ENCODE assay signal across 8 cellular contexts in the genomic region with DNA sequence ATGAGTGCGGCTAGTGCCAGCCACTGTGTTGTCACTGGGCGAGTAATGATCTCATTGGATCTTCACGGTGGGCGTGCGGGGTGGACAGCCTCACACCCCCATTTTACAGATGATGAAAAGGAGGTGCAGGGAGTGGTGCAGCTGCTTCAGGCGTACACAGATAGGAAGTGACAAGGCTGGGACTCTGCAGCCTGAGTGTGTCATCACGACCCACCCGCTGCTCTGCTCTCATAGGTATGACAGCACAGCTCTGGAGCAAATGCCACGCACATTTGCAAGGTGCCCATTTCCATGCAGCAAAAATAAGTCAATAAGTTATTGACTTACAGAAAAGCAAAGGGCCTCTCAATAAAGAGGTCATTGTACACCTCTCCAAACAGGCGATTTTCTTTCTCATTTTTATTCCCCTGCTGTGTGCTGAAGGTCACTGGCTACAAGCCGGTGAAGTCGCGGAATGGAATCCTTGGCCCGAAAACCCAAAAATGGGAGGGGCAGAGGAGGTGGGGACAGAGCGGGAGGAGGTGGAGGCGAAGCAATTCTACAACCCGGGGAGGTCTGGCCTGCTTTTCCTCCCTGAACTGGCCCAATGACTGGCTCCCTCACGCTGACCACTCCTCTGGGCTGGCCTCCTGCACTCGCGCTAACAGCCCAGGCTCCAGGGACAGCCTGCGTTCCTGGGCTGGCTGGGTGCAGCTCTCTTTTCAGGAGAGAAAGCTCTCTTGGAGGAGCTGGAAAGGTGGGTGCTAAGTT. TPM values are rescaled to one million over a fixed set of nuclear protein-coding genes. Genes with fewer than 3 reads are reported as not detected.
DNase-seq lines count a peak whose midpoint lies in the region; ATAC-seq and TF ChIP-seq lines count a peak whose summit lies in the region.

Gene SOD3, plus strand, starts transcription at position 658 of the 750 bp plus-strand sequence. CDS start 3,949 bp downstream, outside the sequence.

- DNase-seq in DMS53 (lab: John Stamatoyannopoulos, UW) (peak; percentile 59), adipocyte (ENCODE audit: low read depth) (peak; percentile 87), left ventricle myocardium inferior (peak; percentile 84), posterior vena cava (ENCODE audit: low spot score) (peak; percentile 94), GM19240 (ENCODE audit: insufficient read length, low spot score) (no peak), NCI-H446 treated with DMSO at 0.1 percent for 48 hours (lab: John Stamatoyannopoulos, UW) (no peak)

- ATAC-seq in HG02678 (IDR thresholded peaks at IDR 0.05; ENCODE audit: unreplicated experiment) = no peak
- no peak for ATAC-seq in GM21423 (IDR thresholded peaks at IDR 0.05; ENCODE audit: unreplicated experiment)

- intact Hi-C loops in left ventricle myocardium inferior (cut with micrococcal nuclease) = no loop called here
- intact Hi-C loops in posterior vena cava (cut with DNase I) = loop anchor here in 1 of 2 donors (5.0 to 10.0 kb wide), 2 partner anchors 58 to 210 kb away; partner anchors contain the start of gene DHX15

- peaks cover 36% of the 10 kb centered on the region for H3K4me1 ChIP-seq in adipocyte (ENCODE audit: control insufficient read depth, insufficient read depth, low read length)
- H3K4me1 ChIP-seq in left ventricle myocardium inferior = peaks cover 33% of the 10 kb centered on the region

- peak within 1 kb of the TSS; percentile 82 for H3K27ac ChIP-seq in left ventricle myocardium inferior (replicated peaks)

- TF ChIP-seq CTCF in left ventricle myocardium inferior (IDR thresholded peaks at IDR 0.05; ENCODE audit: borderline replicate concordance) = no peak

- no peaks in the 10 kb centered on the region for H3K9me3 ChIP-seq in adipocyte (ENCODE audit: control insufficient read depth, low read length)
- H3K9me3 ChIP-seq in left ventricle myocardium inferior (replicated peaks) = no peaks in the 10 kb centered on the region

- H3K27me3 ChIP-seq in adipocyte (replicated peaks; ENCODE audit: control insufficient read depth, insufficient read depth, low read length) = no peaks in the 10 kb centered on the region
- peaks cover 28% of the 10 kb centered on the region for H3K27me3 ChIP-seq in left ventricle myocardium inferior (ENCODE audit: low read depth)

- H3K9ac ChIP-seq in adipocyte (ENCODE audit: low read length) = peak within 1 kb of the TSS; percentile 96

- H3K36me3 ChIP-seq in adipocyte (ENCODE audit: control insufficient read depth, insufficient read depth, low read length, severe bottlenecking) (no peaks in the 10 kb centered on the region), left ventricle myocardium inferior (no peaks in the 10 kb centered on the region)

- H3K4me3 ChIP-seq in adipocyte (ENCODE audit: low read length) = peak within 1 kb of the TSS; percentile 92
- H3K4me3 ChIP-seq in left ventricle myocardium inferior = peak within 1 kb of the TSS; percentile 59

RNA-seq across cellular contexts. Expression of gene SOD3, which starts in this region (rescaled TPM):
- total RNA-seq in left ventricle myocardium inferior (64.2 TPM), posterior vena cava (100 to 1,000 TPM; 289 to 415 TPM)

Comparison
In these comparisons a context has a peak if more than half of its experiments do, and no peak if none do; other contexts are left out.
1. DNase-seq: peak in DMS53 (single experiment), adipocyte (single experiment), left ventricle myocardium inferior (single experiment) and posterior vena cava (single experiment); none in GM19240 (single experiment) and NCI-H446 treated with DMSO at 0.1 percent for 48 hours (single experiment).